In the genomic region with DNA sequence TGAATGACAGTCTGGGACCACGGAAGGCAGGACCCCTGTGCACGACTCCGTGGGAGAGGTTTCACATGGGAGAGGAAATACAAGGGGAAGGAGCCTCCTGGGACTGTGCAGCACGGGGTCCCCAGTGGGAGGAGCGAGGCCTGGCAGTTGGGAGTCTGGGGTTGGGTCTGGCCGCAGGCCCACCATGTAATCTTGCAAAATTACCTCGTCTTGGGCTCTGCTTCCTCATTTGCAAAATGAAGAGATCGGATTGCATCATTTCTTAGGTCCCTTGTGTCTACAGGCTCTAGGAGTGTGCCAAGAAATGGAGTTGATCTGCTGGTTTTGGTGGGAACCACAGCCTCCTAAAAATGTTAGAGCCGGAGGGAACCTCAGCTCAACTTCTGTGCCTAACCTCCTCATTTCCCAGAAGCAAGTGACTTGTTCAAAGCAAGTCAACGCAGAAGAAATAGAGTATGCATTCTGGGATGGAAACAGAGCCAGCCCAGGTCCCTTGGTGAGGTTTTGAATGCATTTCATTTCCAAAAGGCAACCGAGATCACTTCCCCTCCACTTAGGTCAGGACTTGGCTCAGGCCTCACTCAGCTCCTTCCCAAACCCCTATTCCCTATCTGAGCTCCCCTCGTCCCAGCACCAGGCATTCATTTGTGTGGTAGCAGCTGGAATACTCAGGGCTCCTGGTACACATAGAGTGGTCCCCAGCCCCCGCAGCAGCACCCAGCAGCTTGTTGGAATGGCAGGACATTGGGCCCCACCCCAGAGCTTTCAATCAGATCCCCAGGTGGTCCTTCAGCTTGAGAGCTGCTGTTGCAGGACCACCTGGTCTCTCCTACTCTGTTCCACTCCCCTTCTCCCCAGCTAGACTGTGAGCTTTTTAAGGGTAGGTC, we compare ENCODE assay signal across 11 cellular contexts.
A peak's percentile ranks its signal among the peaks of the same experiment; 100 is the strongest.
DNase-seq lines count a peak whose midpoint lies in the region; ATAC-seq, FAIRE-seq and TF ChIP-seq lines count a peak whose summit lies in the region.
"Had no signal": no experiment of that assay in that cellular context is flagged by ENCODE, and none has a peak within 500 bp of the region (broad histone marks: within the 10 kb centered on the region; RNA-seq: fewer than 3 reads in every experiment).

No MANE protein-coding gene starts in this region.

- POLR2A ChIA-PET in activated B cell treated with CpG ODN at 0.5 μM for 24 hours (lab: Charles Lee) = interaction anchor here (2.0 kb wide), 1 partner anchor 91 kb away, joined by 5 read pairs; no protein-coding TSS in a partner anchor

- H3K4me1 Mint-ChIP-seq in activated B cell treated with CpG ODN at 0.5 μM for 24 hours = peaks cover 41% of the 10 kb centered on the region

- H3K9me3 ChIP-seq in upper lobe of right lung (no peaks in the 10 kb centered on the region), small intestine (ENCODE audit: control insufficient read depth, low read depth) (no peaks in the 10 kb centered on the region)
- H3K9me3 ChIP-seq: A549, thoracic aorta had no signal

- H3K36me3 ChIP-seq in upper lobe of right lung (no peaks in the 10 kb centered on the region), small intestine (ENCODE audit: control insufficient read depth in 2 of 2, insufficient read depth in 2 of 2, low read length in 2 of 2) (no peaks in the 10 kb centered on the region)
- H3K36me3 ChIP-seq: thoracic aorta had no signal

- H3K4me1 ChIP-seq in upper lobe of right lung = peaks cover 16% of the 10 kb centered on the region
- no peaks in the 10 kb centered on the region for H3K4me1 ChIP-seq in small intestine (ENCODE audit: control insufficient read depth in 2 of 2, insufficient read depth in 1 of 2, low read depth in 1 of 2, low read length in 1 of 2)
- H3K4me1 ChIP-seq: A549 had no signal

- CTCF ChIA-PET in activated B cell treated with CpG ODN at 0.5 μM for 24 hours (lab: Charles Lee) = interaction anchor here (0.8 to 3.2 kb wide), 8 partner anchors 28 to 321 kb away, joined by 3 to 31 read pairs (median 5); no protein-coding TSS in a partner anchor

- ATAC-seq in activated B cell treated with CpG ODN at 0.5 μM for 24 hours (ENCODE audit: low read depth) (peak; percentile 55), upper lobe of right lung (peak; percentile 69), GM21390 (IDR thresholded peaks at IDR 0.05; ENCODE audit: unreplicated experiment) (no peak)
- ATAC-seq: A549 had no signal

- intact Hi-C loops in activated B cell treated with CpG ODN at 0.5 μM for 24 hours (cut with micrococcal nuclease) = no loop called here
- intact Hi-C loops in upper lobe of right lung (cut with DNase I) = no loop called here

- WGBS in small intestine, 3 donors = 58 to 73% (median 68%) methylated on average over 13 of the region's 13 CpGs

- no peaks in the 10 kb centered on the region for H3K9me3 Mint-ChIP-seq in activated B cell treated with CpG ODN at 0.5 μM for 24 hours
- H3K9me3 Mint-ChIP-seq: activated T-helper 1 cell treated with anti-CD3 and anti-CD28 coated beads, Interleukin-12 subunit alpha, Interleukin-12 subunit beta, Interleukin-2, Interleukin-4 antibody, amounts not matched to agents 30 ng/mL and 10 ng/mL and 1 ng/mL, durations not matched to agents 14 hours and 24 hours and 36 hours had no signal

- H3K27me3 ChIP-seq in upper lobe of right lung (no peaks in the 10 kb centered on the region), small intestine (ENCODE audit: control insufficient read depth in 2 of 2, insufficient read depth in 2 of 2, low read length in 2 of 2) (no peaks in the 10 kb centered on the region)

- H3K27ac ChIP-seq in upper lobe of right lung (no peak overlapping the region), small intestine (ENCODE audit: low read depth in 1 of 2, low read length in 1 of 2) (no peak overlapping the region)
- H3K27ac ChIP-seq: A549, thoracic aorta had no signal

- DNase-seq in NCI-H2196 (lab: John Stamatoyannopoulos, UW; ENCODE audit: unreplicated experiment) (peak; percentile 32), NCI-H2196 treated with DMSO at 0.1 percent for 48 hours (lab: John Stamatoyannopoulos, UW; ENCODE audit: unreplicated experiment) (no peak), activated B cell treated with CpG ODN at 0.5 μM for 24 hours (no peak), islet precursor cell (peak; percentile 46), upper lobe of right lung (peak; percentile 72), small intestine (no peak), NCI-H526 (lab: John Stamatoyannopoulos, UW) (no peak)

- H3K36me3 Mint-ChIP-seq in activated B cell treated with CpG ODN at 0.5 μM for 24 hours (ENCODE audit: low read depth) = no peaks in the 10 kb centered on the region

- H3K4me3 Mint-ChIP-seq in activated B cell treated with CpG ODN at 0.5 μM for 24 hours = peak overlapping the region; percentile 50
- H3K4me3 Mint-ChIP-seq: activated T-helper 1 cell treated with anti-CD3 and anti-CD28 coated beads, Interleukin-12 subunit alpha, Interleukin-12 subunit beta, Interleukin-2, Interleukin-4 antibody, amounts not matched to agents 30 ng/mL and 10 ng/mL and 1 ng/mL, durations not matched to agents 14 hours and 24 hours and 36 hours had no signal

- no peaks in the 10 kb centered on the region for H3K27me3 Mint-ChIP-seq in activated B cell treated with CpG ODN at 0.5 μM for 24 hours

- H3K4me3 ChIP-seq in upper lobe of right lung (no peak overlapping the region), small intestine (ENCODE audit: low read depth in 1 of 2, low read length in 2 of 2) (no peak overlapping the region)
- H3K4me3 ChIP-seq: A549, thoracic aorta had no signal

- TF ChIP-seq CTCF in activated B cell treated with CpG ODN at 0.5 μM for 24 hours (IDR thresholded peaks at IDR 0.05) (no peak), upper lobe of right lung (IDR thresholded peaks at IDR 0.05) (no peak)

- no peak for FAIRE-seq in small intestine (lab: Jason Lieb, UNC)
- FAIRE-seq: A549 had no signal

- peak overlapping the region; percentile 50 for H3K27ac Mint-ChIP-seq in activated B cell treated with CpG ODN at 0.5 μM for 24 hours
- H3K27ac Mint-ChIP-seq: activated T-helper 1 cell treated with anti-CD3 and anti-CD28 coated beads, Interleukin-12 subunit alpha, Interleukin-12 subunit beta, Interleukin-2, Interleukin-4 antibody, amounts not matched to agents 30 ng/mL and 10 ng/mL and 1 ng/mL, durations not matched to agents 14 hours and 24 hours and 36 hours had no signal

Comparison
In these comparisons a context has a peak if more than half of its experiments do, and no peak if none do; other contexts are left out.
1. DNase-seq: peak in NCI-H2196 (single experiment), islet precursor cell (single experiment) and upper lobe of right lung (single experiment); none in NCI-H2196 treated with DMSO at 0.1 percent for 48 hours (single experiment), activated B cell treated with CpG ODN at 0.5 μM for 24 hours (single experiment), small intestine (single experiment) and NCI-H526 (0 of 2).